Comparison of ENCODE assay signal across 20 cellular contexts in the genomic region with DNA sequence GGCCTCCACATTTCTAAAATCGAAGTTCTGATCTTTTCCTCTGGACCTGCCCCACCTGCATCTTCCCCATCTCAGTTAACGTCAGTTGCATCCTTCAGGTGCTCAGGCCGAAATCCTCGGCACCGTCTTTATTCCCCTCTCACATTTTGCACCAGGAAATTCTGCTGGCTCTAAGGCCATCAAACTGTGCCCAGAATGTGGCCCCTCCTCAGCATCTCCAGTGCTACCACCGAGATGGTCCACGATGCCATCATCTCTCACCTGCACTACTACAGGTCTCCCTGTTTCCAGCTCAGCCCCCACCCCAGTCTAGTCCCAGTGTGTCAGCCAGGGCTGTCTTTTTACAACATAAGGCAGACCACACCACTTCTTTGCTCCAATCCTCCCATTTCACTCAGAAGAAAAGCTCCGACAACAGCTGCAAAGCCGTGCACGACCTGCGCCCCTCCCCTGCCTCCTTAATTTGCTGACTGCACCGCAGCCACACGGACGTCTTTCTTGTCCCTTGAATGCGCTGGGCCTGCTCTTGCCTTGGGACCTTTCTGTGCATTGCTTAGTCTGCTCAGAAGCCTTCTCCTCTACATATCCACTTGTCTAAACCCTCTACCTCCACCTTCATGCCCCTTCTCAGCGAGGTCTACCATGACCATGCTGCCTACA. TPM values are rescaled to one million over a fixed set of nuclear protein-coding genes. Genes with fewer than 3 reads are reported as not detected.
"Had no signal": no experiment of that assay in that cellular context is flagged by ENCODE, and none has a peak within 500 bp of the region (broad histone marks: within the 10 kb centered on the region; RNA-seq: fewer than 3 reads in every experiment).

No MANE protein-coding gene starts in this region.

- FAIRE-seq: small intestine had no signal

- H3K27ac ChIP-seq: dorsolateral prefrontal cortex, heart right ventricle, left lung, stomach, thoracic aorta, transverse colon had no signal

- DNase-seq: cortex of kidney; effector CD8-positive, alpha-beta T cell; foreskin melanocyte; heart right ventricle; hypothalamus; islet precursor cell; left lung; mesendoderm; naive B cell; small intestine; stimulated activated CD4-positive, alpha-beta T cell treated with anti-CD3 and anti-CD28 coated beads, Interleukin-12 subunit alpha, Interleukin-12 subunit beta, amount 100 ng/mL, for 4 hours; stimulated activated naive CD4-positive, alpha-beta T cell; stomach; substantia nigra; transverse colon had no signal

- H3K27ac Mint-ChIP-seq: naive B cell, nephron had no signal

- H3K4me1 ChIP-seq: left lung, stomach, transverse colon had no signal

- H3K36me3 ChIP-seq: thoracic aorta, transverse colon had no signal

- H3K4me3 Mint-ChIP-seq: naive B cell, nephron had no signal

- H3K9me3 ChIP-seq: heart right ventricle, left lung, stomach, thoracic aorta, transverse colon had no signal

- H3K27me3 Mint-ChIP-seq: naive B cell had no signal

- H3K9me3 Mint-ChIP-seq: naive B cell, nephron had no signal

- H3K27me3 ChIP-seq: dorsolateral prefrontal cortex, left lung, stomach, transverse colon had no signal

- H3K4me3 ChIP-seq: dorsolateral prefrontal cortex, heart right ventricle, left lung, lung, stomach, thoracic aorta, transverse colon had no signal

- H3K4me1 Mint-ChIP-seq: naive B cell had no signal

RNA-seq across cellular contexts. Expression of gene MUC20, which starts 14.4 kb away (rescaled TPM):
- total RNA-seq: glomerular endothelial cell had no signal
